Comparison of ENCODE assay signal across 30 cellular contexts in genomic region chr10:474946-475345, GRCh38.
"Had no signal": no experiment of that assay in that cellular context is flagged by ENCODE, and none has a peak within 500 bp of the region (broad histone marks: within the 10 kb centered on the region; RNA-seq: fewer than 3 reads in every experiment).

No MANE protein-coding gene starts in this region.

- H3K4me1 ChIP-seq: ascending aorta, Peyer's patch had no signal

- H3K4me3 ChIP-seq: ascending aorta, MG63, Peyer's patch had no signal

- H3K27ac ChIP-seq: ascending aorta, Peyer's patch, VCaP had no signal

- H3K9me3 ChIP-seq: ascending aorta, MG63, Peyer's patch had no signal

- DNase-seq: activated B cell treated with CpG ODN at 0.5 μM for 24 hours; activated CD4-positive, alpha-beta T cell treated with anti-CD3 and anti-CD28 coated beads, Interleukin-2, amount 10 ng/mL, durations not matched to agents 24 days and 14 days; activated CD4-positive, alpha-beta T cell treated with anti-CD3 and anti-CD28 coated beads, Interleukin-2, amount 50 U/mL, for 4 hours; activated CD8-positive, alpha-beta memory T cell treated with anti-CD3 and anti-CD28 coated beads, Interleukin-2, amount 50 U/mL, for 48 hours; activated CD8-positive, alpha-beta T cell treated with anti-CD3 and anti-CD28 coated beads, Interleukin-2, amount 10 ng/mL, durations not matched to agents 7 days and 5 days; activated effector memory CD4-positive, alpha-beta T cell treated with Interleukin-2 at 50 U/mL for 16 hours; activated naive CD4-positive, alpha-beta T cell treated with anti-CD3 and anti-CD28 coated beads, Interleukin-2, amount 50 U/mL, for 16 hours; activated T-cell treated with anti-CD3 and anti-CD28 coated beads, Interleukin-2, amount 50 U/mL, for 48 hours; amygdala; caudate nucleus; Karpas-422; KBM-7; MG63; NCI-H1048; NCI-H1105 treated with DMSO at 0.1 percent for 48 hours; NCI-H1436; NCI-H1694; NCI-H1930; NCI-H345; NCI-H524 treated with DMSO at 0.1 percent for 48 hours; PC-3; Peyer's patch; RPMI8226; SIG-M5; SW 1271; T-helper 1 cell; T-helper 2 cell; T-helper 9 cell had no signal

- H3K27me3 ChIP-seq: ascending aorta, MG63, Peyer's patch had no signal
